In genomic region chr21:25464275-25464674, GRCh38 we compare ENCODE assay signal across 10 cellular contexts.
DNase-seq lines count a peak whose midpoint lies in the region; ATAC-seq lines count a peak whose summit lies in the region.
"Had no signal": no experiment of that assay in that cellular context is flagged by ENCODE, and none has a peak within 500 bp of the region (broad histone marks: within the 10 kb centered on the region; RNA-seq: fewer than 3 reads in every experiment).

No MANE protein-coding gene starts in this region.

- H3K27me3 ChIP-seq in CD4-positive, CD25-positive, alpha-beta regulatory T cell (ENCODE audit: control insufficient read depth, insufficient read depth, low read length) = no peaks in the 10 kb centered on the region

- peak in 2 of 3 donors; percentile 39 to 66 for DNase-seq in CD4-positive, CD25-positive, alpha-beta regulatory T cell
- DNase-seq in activated T-helper 1 cell treated with anti-CD3 and anti-CD28 coated beads, Interleukin-12 subunit alpha, Interleukin-12 subunit beta, Interleukin-2, Interleukin-4 antibody, amounts not matched to agents 30 ng/mL and 10 ng/mL and 1 ng/mL, durations not matched to agents 14 hours and 24 hours and 36 hours (ENCODE audit: low spot score) = no peak
- DNase-seq in Ammon's horn (ENCODE audit: low spot score) (no peak), SK-N-DZ (ENCODE audit: low spot score) (no peak), AG08396 (ENCODE audit: low spot score) (no peak), A172 (ENCODE audit: low spot score) (no peak)
- DNase-seq: MV-4-11 had no signal

- H3K36me3 ChIP-seq in CD4-positive, CD25-positive, alpha-beta regulatory T cell (ENCODE audit: control insufficient read depth, insufficient read depth, low read length) = no peaks in the 10 kb centered on the region

- H3K4me1 ChIP-seq in CD4-positive, CD25-positive, alpha-beta regulatory T cell (ENCODE audit: control insufficient read depth, insufficient read depth, low read length, poor library complexity, severe bottlenecking) = peaks cover 31% of the 10 kb centered on the region

- peaks cover 33 to 55% (median 46%) of the 10 kb centered on the region in 4 donors for H3K4me1 Mint-ChIP-seq in CD4-positive, CD25-positive, alpha-beta regulatory T cell
- H3K4me1 Mint-ChIP-seq in activated T-helper 1 cell treated with anti-CD3 and anti-CD28 coated beads, Interleukin-12 subunit alpha, Interleukin-12 subunit beta, Interleukin-2, Interleukin-4 antibody, amounts not matched to agents 30 ng/mL and 10 ng/mL and 1 ng/mL, durations not matched to agents 14 hours and 24 hours and 36 hours (ENCODE audit: low read depth) = peaks cover 62% of the 10 kb centered on the region

- H3K36me3 Mint-ChIP-seq in CD4-positive, CD25-positive, alpha-beta regulatory T cell = no peaks in the 10 kb centered on the region
- peaks cover 17% of the 10 kb centered on the region for H3K36me3 Mint-ChIP-seq in activated T-helper 1 cell treated with anti-CD3 and anti-CD28 coated beads, Interleukin-12 subunit alpha, Interleukin-12 subunit beta, Interleukin-2, Interleukin-4 antibody, amounts not matched to agents 30 ng/mL and 10 ng/mL and 1 ng/mL, durations not matched to agents 14 hours and 24 hours and 36 hours (ENCODE audit: low read depth)

- peak overlapping the region in 2 of 4 donors; percentile 22 to 33 for H3K4me3 Mint-ChIP-seq in CD4-positive, CD25-positive, alpha-beta regulatory T cell
- H3K4me3 Mint-ChIP-seq in activated T-helper 1 cell treated with anti-CD3 and anti-CD28 coated beads, Interleukin-12 subunit alpha, Interleukin-12 subunit beta, Interleukin-2, Interleukin-4 antibody, amounts not matched to agents 30 ng/mL and 10 ng/mL and 1 ng/mL, durations not matched to agents 14 hours and 24 hours and 36 hours = peak overlapping the region; percentile 58

- peak; percentile 86 for ATAC-seq in CD4-positive, CD25-positive, alpha-beta regulatory T cell (ENCODE audit: low read depth in 2 of 2)
- ATAC-seq in GM18870 (IDR thresholded peaks at IDR 0.05; ENCODE audit: unreplicated experiment) = peak; percentile 61
- peak; percentile 53 for ATAC-seq in HG02884 (IDR thresholded peaks at IDR 0.05; ENCODE audit: unreplicated experiment)

- H3K9me3 Mint-ChIP-seq in CD4-positive, CD25-positive, alpha-beta regulatory T cell = no peaks in the 10 kb centered on the region
- peaks cover 21% of the 10 kb centered on the region for H3K9me3 Mint-ChIP-seq in activated T-helper 1 cell treated with anti-CD3 and anti-CD28 coated beads, Interleukin-12 subunit alpha, Interleukin-12 subunit beta, Interleukin-2, Interleukin-4 antibody, amounts not matched to agents 30 ng/mL and 10 ng/mL and 1 ng/mL, durations not matched to agents 14 hours and 24 hours and 36 hours

- no peaks in the 10 kb centered on the region for H3K27me3 Mint-ChIP-seq in CD4-positive, CD25-positive, alpha-beta regulatory T cell
- no peaks in the 10 kb centered on the region for H3K27me3 Mint-ChIP-seq in activated T-helper 1 cell treated with anti-CD3 and anti-CD28 coated beads, Interleukin-12 subunit alpha, Interleukin-12 subunit beta, Interleukin-2, Interleukin-4 antibody, amounts not matched to agents 30 ng/mL and 10 ng/mL and 1 ng/mL, durations not matched to agents 14 hours and 24 hours and 36 hours (ENCODE audit: insufficient read depth)
- H3K27me3 Mint-ChIP-seq: progenitor cell of endocrine pancreas had no signal

- peak overlapping the region in 2 of 3 donors; percentile 86 to 90 for H3K27ac Mint-ChIP-seq in CD4-positive, CD25-positive, alpha-beta regulatory T cell
- H3K27ac Mint-ChIP-seq in activated T-helper 1 cell treated with anti-CD3 and anti-CD28 coated beads, Interleukin-12 subunit alpha, Interleukin-12 subunit beta, Interleukin-2, Interleukin-4 antibody, amounts not matched to agents 30 ng/mL and 10 ng/mL and 1 ng/mL, durations not matched to agents 14 hours and 24 hours and 36 hours = peak overlapping the region; percentile 90
- H3K27ac Mint-ChIP-seq: progenitor cell of endocrine pancreas had no signal

- peak overlapping the region; percentile 75 for H3K27ac ChIP-seq in CD4-positive, CD25-positive, alpha-beta regulatory T cell (ENCODE audit: insufficient read depth, low read length, poor library complexity, severe bottlenecking)

- H3K9me3 ChIP-seq in CD4-positive, CD25-positive, alpha-beta regulatory T cell (ENCODE audit: control insufficient read depth in 2 of 2, low read length in 2 of 2) = no peaks in the 10 kb centered on the region

- intact Hi-C loops in activated T-helper 1 cell treated with anti-CD3 and anti-CD28 coated beads, Interleukin-12 subunit alpha, Interleukin-12 subunit beta, Interleukin-2, Interleukin-4 antibody, amounts not matched to agents 30 ng/mL and 10 ng/mL and 1 ng/mL, durations not matched to agents 14 hours and 24 hours and 36 hours (cut with micrococcal nuclease) = loop anchor here (1.0 to 2.0 kb wide), 7 partner anchors 8 to 109 kb away; no protein-coding TSS in a partner anchor

- H3K4me3 ChIP-seq in CD4-positive, CD25-positive, alpha-beta regulatory T cell (ENCODE audit: low read depth, low read length) = peak overlapping the region; percentile 37

Comparison
In these comparisons a context has a peak if more than half of its experiments do, and no peak if none do; other contexts are left out.
1. DNase-seq: peak in CD4-positive, CD25-positive, alpha-beta regulatory T cell (2 of 3); none in activated T-helper 1 cell treated with anti-CD3 and anti-CD28 coated beads, Interleukin-12 subunit alpha, Interleukin-12 subunit beta, Interleukin-2, Interleukin-4 antibody, amounts not matched to agents 30 ng/mL and 10 ng/mL and 1 ng/mL, durations not matched to agents 14 hours and 24 hours and 36 hours (single experiment), Ammon's horn (single experiment), SK-N-DZ (single experiment), AG08396 (single experiment) and A172 (single experiment).
2. Peak in every context shown above with its lines, with median percentiles within 50 percentile points of each other: ATAC-seq.